ENCODE assay signal across 8 cellular contexts in the genomic region with DNA sequence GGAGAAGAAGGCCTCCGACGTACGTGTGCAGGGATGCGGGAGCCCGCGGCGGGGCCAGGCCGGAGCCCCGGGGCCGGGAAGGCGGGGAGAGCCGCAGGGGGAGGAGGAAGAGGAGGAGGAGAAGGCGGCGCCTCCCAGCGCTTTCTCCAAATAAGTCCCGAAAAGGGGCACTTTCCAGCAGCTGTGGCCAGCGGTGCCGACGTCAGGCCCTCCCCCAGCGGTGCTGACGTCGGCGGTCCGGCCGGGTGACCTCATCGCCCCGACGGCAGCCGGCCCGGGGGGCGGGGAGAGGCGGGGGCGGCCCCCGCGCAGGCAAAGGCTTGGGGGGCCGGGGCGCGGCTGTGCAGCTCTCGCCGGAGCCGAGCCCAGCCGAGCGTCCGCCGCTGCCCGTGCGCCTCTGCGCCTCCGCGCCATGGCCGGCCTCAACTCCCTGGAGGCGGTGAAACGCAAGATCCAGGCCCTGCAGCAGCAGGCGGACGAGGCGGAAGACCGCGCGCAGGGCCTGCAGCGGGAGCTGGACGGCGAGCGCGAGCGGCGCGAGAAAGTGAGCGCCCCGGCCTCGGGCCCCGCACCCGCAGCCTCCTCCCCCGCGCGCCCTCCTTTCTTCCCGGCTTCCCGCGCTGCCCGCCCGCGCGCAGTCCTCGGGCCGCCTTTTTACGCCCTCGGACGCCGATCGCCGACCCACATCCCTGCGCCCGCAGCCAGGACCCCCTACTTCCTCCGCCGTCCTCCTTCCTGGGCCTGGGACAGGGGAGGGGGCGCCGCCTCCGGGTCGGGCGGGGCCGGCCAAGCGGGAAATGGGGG. TPM values are rescaled to one million over a fixed set of nuclear protein-coding genes. Genes with fewer than 3 reads are reported as not detected.
DNase-seq lines count a peak whose midpoint lies in the region; ATAC-seq, FAIRE-seq and TF ChIP-seq lines count a peak whose summit lies in the region.

Gene TPM4 (plus strand): TSS at position 342 of the 804 bp plus-strand sequence. CDS start 71 bp downstream, at position 413.

- H3K4me3 ChIP-seq in astrocyte (ENCODE audit: insufficient read depth, low read depth, low read length) (peak within 1 kb of the TSS; percentile 96), hepatocyte (peak within 1 kb of the TSS; percentile 95), aorta (ENCODE audit: low read length in 2 of 2) (peak within 1 kb of the TSS; percentile 91 to 92)

- H3K9me2 ChIP-seq in hepatocyte (replicated peaks; ENCODE audit: insufficient read depth) = no peaks in the 10 kb centered on the region

- H2AFZ ChIP-seq in astrocyte (ENCODE audit: low read depth, low read length) (peak within 1 kb of the TSS; percentile 11), hepatocyte (peak within 1 kb of the TSS; percentile 43)

- H3K79me2 ChIP-seq in astrocyte (ENCODE audit: insufficient read depth, low read length) (peaks cover 74% of the 10 kb centered on the region), hepatocyte (peaks cover 53% of the 10 kb centered on the region)

- FAIRE-seq in astrocyte (lab: Jason Lieb, UNC) = no peak

- no peaks in the 10 kb centered on the region for H3K9me3 Mint-ChIP-seq in astrocyte (ENCODE audit: unreplicated experiment)

- peak; percentile 55 for ATAC-seq in GM21737 (IDR thresholded peaks at IDR 0.05; ENCODE audit: unreplicated experiment)
- ATAC-seq in aorta (ENCODE audit: low FRiP score) = peak; percentile 90

- TF ChIP-seq CTCF in astrocyte (IDR thresholded peaks at IDR 0.05; ENCODE audit: insufficient read depth, low read depth, low read length) (no peak), hepatocyte (IDR thresholded peaks at IDR 0.05; ENCODE audit: poor library complexity) (no peak)

- peaks cover 25% of the 10 kb centered on the region for H4K20me1 ChIP-seq in astrocyte (ENCODE audit: insufficient read depth, low read length)
- peaks cover 23% of the 10 kb centered on the region for H4K20me1 ChIP-seq in hepatocyte (ENCODE audit: insufficient read depth, poor library complexity, severe bottlenecking)

- peaks cover 11% of the 10 kb centered on the region for H3K36me3 ChIP-seq in astrocyte (ENCODE audit: insufficient read depth, low read length)
- H3K36me3 ChIP-seq in hepatocyte (replicated peaks; ENCODE audit: insufficient read depth, low read depth) = no peaks in the 10 kb centered on the region
- no peaks in the 10 kb centered on the region for H3K36me3 ChIP-seq in aorta (ENCODE audit: control insufficient read depth in 1 of 2, insufficient read depth in 2 of 2, low read length in 1 of 2)

- H3K9ac ChIP-seq in astrocyte (ENCODE audit: low read length) = peak within 1 kb of the TSS; percentile 100

- DNase-seq in ELF-1 (ENCODE audit: low read depth, low spot score) = peak; percentile 97
- DNase-seq in M059J (ENCODE audit: low read depth) = peak; percentile 93
- DNase-seq in T-helper 22 cell (ENCODE audit: low read depth) = peak; percentile 84
- DNase-seq in astrocyte (ENCODE audit: low read depth) = peak; percentile 90
- peak; percentile 96 for DNase-seq in hepatocyte (ENCODE audit: low spot score)
- peak; percentile 74 for DNase-seq in renal cortical epithelial cell (ENCODE audit: low read depth)
- peak; percentile 96 to 97 for DNase-seq in aorta

- intact Hi-C loops in aorta (cut with DNase I) = no loop called here

- H3K27ac Mint-ChIP-seq in astrocyte (ENCODE audit: unreplicated experiment) = peak within 1 kb of the TSS; percentile 91

- H3K36me3 Mint-ChIP-seq in astrocyte (ENCODE audit: low read depth, unreplicated experiment) = peaks cover 7% of the 10 kb centered on the region

- H3K27me3 ChIP-seq in astrocyte (ENCODE audit: insufficient read depth, low read length) (no peaks in the 10 kb centered on the region), hepatocyte (no peaks in the 10 kb centered on the region), aorta (ENCODE audit: control insufficient read depth in 1 of 2, insufficient read depth in 2 of 2, low read length in 1 of 2) (no peaks in the 10 kb centered on the region)

- H3K27me3 Mint-ChIP-seq in astrocyte (ENCODE audit: low read depth, unreplicated experiment) = no peaks in the 10 kb centered on the region

- H3K4me2 ChIP-seq in astrocyte (ENCODE audit: low read length) = peak within 1 kb of the TSS; percentile 99
- peak within 1 kb of the TSS; percentile 76 for H3K4me2 ChIP-seq in hepatocyte

- H3K9me3 ChIP-seq in astrocyte (ENCODE audit: insufficient read depth, low read depth, low read length) (no peaks in the 10 kb centered on the region), hepatocyte (ENCODE audit: low read depth) (no peaks in the 10 kb centered on the region), aorta (ENCODE audit: control insufficient read depth, low read length) (no peaks in the 10 kb centered on the region)

- H3K4me1 ChIP-seq in astrocyte (ENCODE audit: insufficient read depth, low read length) = peaks cover 41% of the 10 kb centered on the region
- peaks cover 20% of the 10 kb centered on the region for H3K4me1 ChIP-seq in hepatocyte (ENCODE audit: insufficient read depth)
- H3K4me1 ChIP-seq in aorta (ENCODE audit: control insufficient read depth in 1 of 2, insufficient read depth in 2 of 2, low read length in 2 of 2) = no peaks in the 10 kb centered on the region

- peak within 1 kb of the TSS; percentile 98 for H3K27ac ChIP-seq in astrocyte (ENCODE audit: low read depth, low read length)
- H3K27ac ChIP-seq in hepatocyte = peak within 1 kb of the TSS; percentile 97
- H3K27ac ChIP-seq in aorta (ENCODE audit: low read depth in 1 of 2, low read length in 2 of 2) = peak within 1 kb of the TSS; percentile 96 to 99

- H3K4me3 Mint-ChIP-seq in astrocyte (ENCODE audit: unreplicated experiment) = peak within 1 kb of the TSS; percentile 95

- 2% methylated on average over 13 of the region's 101 CpGs for WGBS in hepatocyte (ENCODE audit: low lambda C conversion rate, missing lambda C conversion rate)
- WGBS in aorta, 2 donors = 0 to 1% methylated on average over 76 to 101 of the region's 101 CpGs

- peaks cover 30% of the 10 kb centered on the region for H3K4me1 Mint-ChIP-seq in astrocyte (ENCODE audit: low read depth, unreplicated experiment)

RNA-seq across cellular contexts. Expression of gene TPM4, which starts in this region (rescaled TPM):
- 1,087 and 1,450 TPM in 2 replicates for total RNA-seq in M059J (2014; rRNA removed; shearing (Covaris generic))
- total RNA-seq in astrocyte = 811 and 843 TPM in 2 replicates
- 405 and 417 TPM in 2 replicates for total RNA-seq in hepatocyte
- 337 and 344 TPM in 2 replicates for polyA plus RNA-seq in hepatocyte
- total RNA-seq in renal cortical epithelial cell = 607 and 845 TPM in 2 replicates
- total RNA-seq in aorta = 1,000 to 10,000 TPM in 1 of 2 donors, 100 to 1,000 TPM in 1; 695 to 1,409 TPM
- polyA plus RNA-seq in aorta = 100 to 1,000 TPM; 800 to 937 TPM

Comparison
In these comparisons a context has a peak if more than half of its experiments do, and no peak if none do; other contexts are left out.
1. Peak in every context shown above with its lines: DNase-seq, ATAC-seq, H3K4me3 ChIP-seq and H3K27ac ChIP-seq.